12 cellular contexts compared by ENCODE assay signal in genomic region chr6:98529364-98529763, GRCh38.
"Had no signal": no experiment of that assay in that cellular context is flagged by ENCODE, and none has a peak within 500 bp of the region (broad histone marks: within the 10 kb centered on the region; RNA-seq: fewer than 3 reads in every experiment).

No MANE protein-coding gene starts in this region.

- H3K4me1 ChIP-seq: gastroesophageal sphincter, lower lobe of right lung had no signal

- H3K27ac ChIP-seq: epithelial cell of prostate, gastroesophageal sphincter, lower lobe of right lung had no signal

- DNase-seq: activated CD4-positive, alpha-beta T cell treated with anti-CD3 and anti-CD28 coated beads for 48 hours; activated naive CD4-positive, alpha-beta T cell treated with anti-CD3 and anti-CD28 coated beads for 36 hours; effector memory CD8-positive, alpha-beta T cell; lower lobe of right lung; naive thymus-derived CD4-positive, alpha-beta T cell; stimulated activated CD4-positive, alpha-beta T cell treated with anti-CD3 and anti-CD28 coated beads, Interleukin-12 subunit alpha, Interleukin-12 subunit beta, amount 100 ng/mL, for 4 hours; stimulated activated CD4-positive, alpha-beta T cell treated with anti-CD3 and anti-CD28 coated beads, Interleukin-2, amount 100 ng/mL, for 48 hours; stimulated activated naive CD4-positive, alpha-beta T cell treated with Interleukin-2 at 50 U/mL for 16 hours had no signal

- H3K4me3 Mint-ChIP-seq: activated naive CD4-positive, alpha-beta T cell treated with anti-CD3 and anti-CD28 coated beads for 36 hours; activated T-helper 17 cell treated with anti-CD3 and anti-CD28 coated beads, Interleukin-2, amount 50 U/mL, for 72 hours; central memory CD8-positive, alpha-beta T cell; effector memory CD8-positive, alpha-beta T cell; naive thymus-derived CD4-positive, alpha-beta T cell had no signal

- H3K36me3 Mint-ChIP-seq: naive thymus-derived CD4-positive, alpha-beta T cell had no signal

- H3K9me3 Mint-ChIP-seq: activated T-helper 17 cell treated with anti-CD3 and anti-CD28 coated beads, Interleukin-2, amount 50 U/mL, for 72 hours; effector memory CD8-positive, alpha-beta T cell had no signal

- H3K36me3 ChIP-seq: gastroesophageal sphincter, lower lobe of right lung had no signal

- H3K4me1 Mint-ChIP-seq: activated T-helper 17 cell treated with anti-CD3 and anti-CD28 coated beads, Interleukin-2, amount 50 U/mL, for 72 hours; central memory CD8-positive, alpha-beta T cell; naive thymus-derived CD4-positive, alpha-beta T cell had no signal

- H3K27me3 ChIP-seq: gastroesophageal sphincter had no signal

- H3K4me3 ChIP-seq: gastroesophageal sphincter, lower lobe of right lung had no signal

- H3K27ac Mint-ChIP-seq: activated naive CD4-positive, alpha-beta T cell treated with anti-CD3 and anti-CD28 coated beads for 36 hours; activated T-helper 17 cell treated with anti-CD3 and anti-CD28 coated beads, Interleukin-2, amount 50 U/mL, for 72 hours; effector memory CD8-positive, alpha-beta T cell; naive thymus-derived CD4-positive, alpha-beta T cell had no signal

- ATAC-seq: activated T-helper 17 cell treated with anti-CD3 and anti-CD28 coated beads, Interleukin-2, amount 50 U/mL, for 72 hours; effector memory CD8-positive, alpha-beta T cell; gastroesophageal sphincter; lower lobe of right lung; naive thymus-derived CD4-positive, alpha-beta T cell had no signal

- H3K27me3 Mint-ChIP-seq: activated T-helper 17 cell treated with anti-CD3 and anti-CD28 coated beads, Interleukin-2, amount 50 U/mL, for 72 hours; central memory CD8-positive, alpha-beta T cell; effector memory CD8-positive, alpha-beta T cell; naive thymus-derived CD4-positive, alpha-beta T cell had no signal
